Comparison of ENCODE assay signal across 1 cellular context in genomic region chr3:139292933-139293664, GRCh38.
TF ChIP-seq lines count a peak whose summit lies in the region.

No MANE protein-coding gene starts in this region.

TF ChIP-seq in HEK293, 187 proteins besides CTCF, POLR2A, EP300 and RAD21 (continued from another document and continues in another):
- TF ChIP-seq ZNF843 (tag by site-specific recombination; IDR thresholded peaks at IDR 0.05) (peak; percentile 84), WT1 (tag by site-specific recombination; IDR thresholded peaks at IDR 0.05) (peak; percentile 75), PRDM10 (tag by site-specific recombination; IDR thresholded peaks at IDR 0.05) (peak; percentile 92), GLIS2 (tag by site-specific recombination; IDR thresholded peaks at IDR 0.05) (no peak), YY2 (tag by site-specific recombination; IDR thresholded peaks at IDR 0.05) (no peak), SCRT2 (tag by site-specific recombination; IDR thresholded peaks at IDR 0.05) (no peak), HIC1 (tag by site-specific recombination; IDR thresholded peaks at IDR 0.05) (no peak), MYNN (tag by site-specific recombination; IDR thresholded peaks at IDR 0.05; ENCODE audit: borderline replicate concordance) (no peak), ZNF555 (tag by site-specific recombination; conservative IDR thresholded peaks at IDR 0.05) (no peak), ZNF600 (tag by site-specific recombination; IDR thresholded peaks at IDR 0.05) (no peak), ZNF629 (tag by site-specific recombination; IDR thresholded peaks at IDR 0.05) (peak; percentile 64; the same call in 1 of the 2 replicates), ZNF335 (tag by site-specific recombination; conservative IDR thresholded peaks at IDR 0.05) (peak; percentile 48; the same call in 1 of the 2 replicates), ZNF211 (tag by site-specific recombination; IDR thresholded peaks at IDR 0.05; ENCODE audit: low read depth) (no peak), ZNF114 (tag by site-specific recombination; IDR thresholded peaks at IDR 0.05) (no peak), HOXD13 (CRISPR knock-in tag; IDR thresholded peaks at IDR 0.05; ENCODE audit: borderline replicate concordance) (peak; percentile 57; the same call in 1 of the 2 replicates), KLF10 (tag by site-specific recombination; IDR thresholded peaks at IDR 0.05) (0 out of 2 replicates have a peak, but pooled peaks have one; percentile 23), ZNF302 (tag by site-specific recombination; IDR thresholded peaks at IDR 0.05; ENCODE audit: low read depth) (0 out of 2 replicates have a peak, but pooled peaks have one; percentile 56), ZNF146 (tag by site-specific recombination; IDR thresholded peaks at IDR 0.05) (no peak), ZNF239 (tag by site-specific recombination; IDR thresholded peaks at IDR 0.05) (no peak), BCL11A (tag by site-specific recombination; IDR thresholded peaks at IDR 0.05; ENCODE audit: low read depth) (no peak), ZNF394 (tag by site-specific recombination; IDR thresholded peaks at IDR 0.05; ENCODE audit: borderline replicate concordance) (no peak), IKZF3 (tag by site-specific recombination; IDR thresholded peaks at IDR 0.05) (0 out of 2 replicates have a peak, but pooled peaks have one; percentile 25), ZNF274 (IDR thresholded peaks at IDR 0.05; ENCODE audit: low read length) (no peak), ZNF274 (tag by site-specific recombination; IDR thresholded peaks at IDR 0.05; ENCODE audit: borderline replicate concordance) (no peak), MEIS1 (CRISPR knock-in tag; IDR thresholded peaks at IDR 0.05; ENCODE audit: borderline replicate concordance) (no peak), KLF17 (tag by site-specific recombination; IDR thresholded peaks at IDR 0.05) (no peak), ZBTB20 (tag by site-specific recombination; IDR thresholded peaks at IDR 0.05) (no peak), ZNF280D (tag by site-specific recombination; IDR thresholded peaks at IDR 0.05) (no peak), ZNF19 (tag by site-specific recombination; IDR thresholded peaks at IDR 0.05; ENCODE audit: low read depth) (no peak), ZNF132 (tag by site-specific recombination; IDR thresholded peaks at IDR 0.05; ENCODE audit: borderline replicate concordance) (no peak), ZNF626 (tag by site-specific recombination; IDR thresholded peaks at IDR 0.05) (no peak), ZNF561 (tag by site-specific recombination; IDR thresholded peaks at IDR 0.05; ENCODE audit: borderline replicate concordance) (0 out of 2 replicates have a peak, but pooled peaks have one; percentile 28), ZFHX2 (tag by site-specific recombination; conservative IDR thresholded peaks at IDR 0.05) (no peak), ZSCAN16 (tag by site-specific recombination; IDR thresholded peaks at IDR 0.05) (no peak), ZNF155 (tag by site-specific recombination; IDR thresholded peaks at IDR 0.05) (no peak), ZNF426 (tag by site-specific recombination; IDR thresholded peaks at IDR 0.05) (no peak), ZNF571 (tag by site-specific recombination; IDR thresholded peaks at IDR 0.05) (no peak), ZNF148 (tag by site-specific recombination; IDR thresholded peaks at IDR 0.05; ENCODE audit: borderline replicate concordance) (no peak), ZNF514 (tag by site-specific recombination; IDR thresholded peaks at IDR 0.05) (no peak), GFI1B (tag by site-specific recombination; IDR thresholded peaks at IDR 0.05) (no peak), KLF8 (tag by site-specific recombination; IDR thresholded peaks at IDR 0.05) (0 out of 2 replicates have a peak, but pooled peaks have one; percentile 14)
- TF ChIP-seq, protein P1, sequence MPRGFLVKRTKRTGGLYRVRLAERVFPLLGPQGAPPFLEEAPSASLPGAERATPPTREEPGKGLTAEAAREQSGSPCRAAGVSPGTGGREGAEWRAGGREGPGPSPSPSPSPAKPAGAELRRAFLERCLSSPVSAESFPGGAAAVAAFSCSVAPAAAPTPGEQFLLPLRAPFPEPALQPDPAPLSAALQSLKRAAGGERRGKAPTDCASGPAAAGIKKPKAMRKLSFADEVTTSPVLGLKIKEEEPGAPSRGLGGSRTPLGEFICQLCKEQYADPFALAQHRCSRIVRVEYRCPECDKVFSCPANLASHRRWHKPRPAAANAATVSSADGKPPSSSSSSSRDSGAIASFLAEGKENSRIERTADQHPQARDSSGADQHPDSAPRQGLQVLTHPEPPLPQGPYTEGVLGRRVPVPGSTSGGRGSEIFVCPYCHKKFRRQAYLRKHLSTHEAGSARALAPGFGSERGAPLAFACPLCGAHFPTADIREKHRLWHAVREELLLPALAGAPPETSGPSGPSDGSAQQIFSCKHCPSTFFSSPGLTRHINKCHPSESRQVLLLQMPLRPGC (tag by site-specific recombination; IDR thresholded peaks at IDR 0.05): no peak
- TF ChIP-seq, protein P2, sequence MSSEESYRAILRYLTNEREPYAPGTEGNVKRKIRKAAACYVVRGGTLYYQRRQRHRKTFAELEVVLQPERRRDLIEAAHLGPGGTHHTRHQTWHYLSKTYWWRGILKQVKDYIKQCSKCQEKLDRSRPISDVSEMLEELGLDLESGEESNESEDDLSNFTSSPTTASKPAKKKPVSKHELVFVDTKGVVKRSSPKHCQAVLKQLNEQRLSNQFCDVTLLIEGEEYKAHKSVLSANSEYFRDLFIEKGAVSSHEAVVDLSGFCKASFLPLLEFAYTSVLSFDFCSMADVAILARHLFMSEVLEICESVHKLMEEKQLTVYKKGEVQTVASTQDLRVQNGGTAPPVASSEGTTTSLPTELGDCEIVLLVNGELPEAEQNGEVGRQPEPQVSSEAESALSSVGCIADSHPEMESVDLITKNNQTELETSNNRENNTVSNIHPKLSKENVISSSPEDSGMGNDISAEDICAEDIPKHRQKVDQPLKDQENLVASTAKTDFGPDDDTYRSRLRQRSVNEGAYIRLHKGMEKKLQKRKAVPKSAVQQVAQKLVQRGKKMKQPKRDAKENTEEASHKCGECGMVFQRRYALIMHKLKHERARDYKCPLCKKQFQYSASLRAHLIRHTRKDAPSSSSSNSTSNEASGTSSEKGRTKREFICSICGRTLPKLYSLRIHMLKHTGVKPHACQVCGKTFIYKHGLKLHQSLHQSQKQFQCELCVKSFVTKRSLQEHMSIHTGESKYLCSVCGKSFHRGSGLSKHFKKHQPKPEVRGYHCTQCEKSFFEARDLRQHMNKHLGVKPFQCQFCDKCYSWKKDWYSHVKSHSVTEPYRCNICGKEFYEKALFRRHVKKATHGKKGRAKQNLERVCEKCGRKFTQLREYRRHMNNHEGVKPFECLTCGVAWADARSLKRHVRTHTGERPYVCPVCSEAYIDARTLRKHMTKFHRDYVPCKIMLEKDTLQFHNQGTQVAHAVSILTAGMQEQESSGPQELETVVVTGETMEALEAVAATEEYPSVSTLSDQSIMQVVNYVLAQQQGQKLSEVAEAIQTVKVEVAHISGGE (tag by site-specific recombination; conservative IDR thresholded peaks at IDR 0.05; ENCODE audit: low read depth): 0 out of 2 replicates have a peak, but pooled peaks have one; percentile 19
- TF ChIP-seq, protein P3, sequence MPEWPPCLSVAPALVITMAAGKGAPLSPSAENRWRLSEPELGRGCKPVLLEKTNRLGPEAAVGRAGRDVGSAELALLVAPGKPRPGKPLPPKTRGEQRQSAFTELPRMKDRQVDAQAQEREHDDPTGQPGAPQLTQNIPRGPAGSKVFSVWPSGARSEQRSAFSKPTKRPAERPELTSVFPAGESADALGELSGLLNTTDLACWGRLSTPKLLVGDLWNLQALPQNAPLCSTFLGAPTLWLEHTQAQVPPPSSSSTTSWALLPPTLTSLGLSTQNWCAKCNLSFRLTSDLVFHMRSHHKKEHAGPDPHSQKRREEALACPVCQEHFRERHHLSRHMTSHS (tag by site-specific recombination; IDR thresholded peaks at IDR 0.05): no peak
- TF ChIP-seq, protein P4, sequence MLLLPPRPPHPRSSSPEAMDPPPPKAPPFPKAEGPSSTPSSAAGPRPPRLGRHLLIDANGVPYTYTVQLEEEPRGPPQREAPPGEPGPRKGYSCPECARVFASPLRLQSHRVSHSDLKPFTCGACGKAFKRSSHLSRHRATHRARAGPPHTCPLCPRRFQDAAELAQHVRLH (tag by site-specific recombination; IDR thresholded peaks at IDR 0.05): no peak
